In genomic region chr6:44270526-44271405, GRCh38 we compare ENCODE assay signal across 12 cellular contexts. TPM values are rescaled to one million over a fixed set of nuclear protein-coding genes. Genes with fewer than 3 reads are reported as not detected.
DNase-seq lines count a peak whose midpoint lies in the region; ATAC-seq and TF ChIP-seq lines count a peak whose summit lies in the region.
"Had no signal": no experiment of that assay in that cellular context is flagged by ENCODE, and none has a peak within 500 bp of the region (broad histone marks: within the 10 kb centered on the region; RNA-seq: fewer than 3 reads in every experiment).

No MANE protein-coding gene starts in this region.

- TF ChIP-seq CTCF in psoas muscle (IDR thresholded peaks at IDR 0.05): no peak

- H3K27me3 ChIP-seq in psoas muscle (ENCODE audit: insufficient read depth in 3 of 3, low read length in 2 of 3): peaks cover 0 to 33% (median 15%) of the 10 kb centered on the region in 3 donors
- H3K27me3 ChIP-seq: ovary had no signal

- no peaks in the 10 kb centered on the region for H3K9me3 ChIP-seq in psoas muscle
- H3K9me3 ChIP-seq: ovary, thyroid gland had no signal

- peak overlapping the region; percentile 44 for H3K4me3 ChIP-seq in psoas muscle
- H3K4me3 ChIP-seq: ovary had no signal

- 2 to 9% (median 2%) methylated on average over 16 to 83 of the region's 90 CpGs for WGBS in psoas muscle, 3 donors

- ATAC-seq in psoas muscle: no peak
- ATAC-seq in HG02840 (IDR thresholded peaks at IDR 0.05; ENCODE audit: low FRiP score, unreplicated experiment): no peak

- no peak overlapping the region for H3K27ac ChIP-seq in psoas muscle
- H3K27ac ChIP-seq: ovary, thyroid gland had no signal

- intact Hi-C loops in psoas muscle (cut with DNase I): no loop called here

- no peaks in the 10 kb centered on the region for H3K4me1 ChIP-seq in psoas muscle

- peak; percentile 22 to 32 for DNase-seq in NCI-H2081 (lab: John Stamatoyannopoulos, UW)
- DNase-seq in NCI-H2081 treated with DMSO at 0.1 percent for 48 hours (lab: John Stamatoyannopoulos, UW): no peak
- peak; percentile 43 for DNase-seq in NCI-H345 (lab: John Stamatoyannopoulos, UW)
- peak; percentile 81 for DNase-seq in ecto neural progenitor cell (ENCODE audit: low spot score)
- peak in 1 of 2 donors; percentile 42 for DNase-seq in psoas muscle
- no peak for DNase-seq in effector CD4-positive, alpha-beta T cell
- DNase-seq in NCI-H446 (lab: John Stamatoyannopoulos, UW): no peak
- DNase-seq: cortex of kidney, thyroid gland had no signal

- H3K36me3 ChIP-seq in psoas muscle (ENCODE audit: insufficient read depth in 1 of 2, low read depth in 1 of 2): no peaks in the 10 kb centered on the region
- H3K36me3 ChIP-seq: ovary, thyroid gland had no signal

RNA-seq across cellular contexts. Expression of gene TMEM151B, which starts 0.5 kb away (rescaled TPM):
- total RNA-seq in psoas muscle: not detected
- polyA plus RNA-seq in psoas muscle: under 1 TPM in 2 of 3 donors, not detected in 1; 0.04 to 0.07 TPM
- total RNA-seq: NCI-H460, thyroid gland had no signal

RNA-seq across cellular contexts. Expression of gene NFKBIE, which starts 5.4 kb away (rescaled TPM):
- total RNA-seq in psoas muscle: 1 to 10 TPM; 2.1 to 5.0 (median 3.0) TPM
- polyA plus RNA-seq in psoas muscle: 1 to 10 TPM; 2.8 to 5.2 (median 4.0) TPM

RNA-seq across cellular contexts. Expression of gene SLC35B2, which starts 13.4 kb away (rescaled TPM):
- total RNA-seq in psoas muscle: 10 to 100 TPM; 10.9 to 23.3 (median 18.0) TPM
- 10 to 100 TPM; 16.0 to 23.6 (median 20.8) TPM for polyA plus RNA-seq in psoas muscle

RNA-seq across cellular contexts. Expression of gene HSP90AB1, which starts 23.9 kb away (rescaled TPM):
- total RNA-seq in psoas muscle: 1,000 to 10,000 TPM; 1,150 to 1,595 (median 1,339) TPM
- 1,000 to 10,000 TPM in 2 of 3 donors, 100 to 1,000 TPM in 1; 743 to 1,128 (median 1,033) TPM for polyA plus RNA-seq in psoas muscle

RNA-seq across cellular contexts. Expression of gene AARS2, which starts 42.4 kb away (rescaled TPM):
- total RNA-seq in psoas muscle: 1 to 10 TPM; 4.4 to 7.4 (median 5.1) TPM
- polyA plus RNA-seq in psoas muscle: 1 to 10 TPM; 2.2 to 4.3 (median 3.0) TPM

Comparison
In these comparisons a context has a peak if more than half of its experiments do, and no peak if none do; other contexts are left out.
1. DNase-seq: peak in NCI-H2081 (2 of 2), NCI-H345 (single experiment) and ecto neural progenitor cell (single experiment); none in NCI-H2081 treated with DMSO at 0.1 percent for 48 hours (single experiment), effector CD4-positive, alpha-beta T cell (single experiment) and NCI-H446 (0 of 2).